ENCODE assay signal across 12 cellular contexts in the genomic region with DNA sequence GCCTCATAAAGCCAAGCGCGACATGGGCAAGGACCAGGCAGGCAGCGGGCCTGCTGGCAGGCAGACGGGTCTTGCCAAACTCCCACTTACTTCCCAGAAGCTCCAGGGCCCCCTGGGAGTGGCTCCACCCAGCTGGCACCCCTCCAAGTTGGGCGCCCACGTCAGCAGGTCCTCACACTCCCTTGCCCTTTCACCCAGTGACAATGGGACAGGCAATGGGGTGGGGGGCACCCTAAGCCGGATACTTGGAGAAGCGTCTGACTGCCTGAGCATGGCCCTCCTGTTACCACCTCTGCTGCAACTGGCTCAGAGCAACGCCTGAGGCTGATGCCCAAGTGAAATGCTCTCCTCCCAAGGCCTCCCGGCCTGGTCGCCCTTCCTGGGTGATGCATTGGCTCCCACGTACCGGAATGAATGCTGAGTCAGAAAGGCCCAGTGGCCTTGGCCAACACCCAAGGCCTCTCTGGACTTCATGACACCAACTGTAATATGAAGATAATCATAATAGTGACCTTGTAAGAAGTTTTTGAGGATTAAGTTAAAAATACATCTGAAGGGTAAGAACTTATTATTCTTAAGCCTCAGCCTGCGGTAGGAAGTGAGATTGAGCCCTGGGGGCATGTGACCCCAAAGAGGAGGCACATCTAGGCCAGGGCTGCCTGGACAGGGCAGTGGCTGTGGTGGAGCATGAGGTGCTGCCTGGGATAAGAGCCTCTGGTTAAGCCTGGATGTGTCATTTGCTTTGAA. TPM values are rescaled to one million over a fixed set of nuclear protein-coding genes. Genes with fewer than 3 reads are reported as not detected.
DNase-seq lines count a peak whose midpoint lies in the region; ATAC-seq and TF ChIP-seq lines count a peak whose summit lies in the region.
"Had no signal": no experiment of that assay in that cellular context is flagged by ENCODE, and none has a peak within 500 bp of the region (broad histone marks: within the 10 kb centered on the region; RNA-seq: fewer than 3 reads in every experiment).

No MANE protein-coding gene starts in this region.

- H4K20me1 ChIP-seq in OCI-LY7 (ENCODE audit: insufficient read depth, low read length), result no peaks in the 10 kb centered on the region

- intact Hi-C loops in psoas muscle (cut with DNase I) (no loop called here), OCI-LY7 (cut with micrococcal nuclease; ENCODE audit: unreplicated experiment) (no loop called here)

- ATAC-seq in psoas muscle (peak; percentile 62 to 72 (median 64)), HG03139 (IDR thresholded peaks at IDR 0.05; ENCODE audit: unreplicated experiment) (no peak), HG03280 (IDR thresholded peaks at IDR 0.05; ENCODE audit: unreplicated experiment) (no peak)
- ATAC-seq: natural killer cell had no signal

- POLR2A ChIA-PET in OCI-LY7 (lab: Charles Lee), result no interaction called here

- H3K36me3 ChIP-seq in psoas muscle (ENCODE audit: insufficient read depth in 1 of 2, low read depth in 1 of 2) (no peaks in the 10 kb centered on the region), OCI-LY7 (ENCODE audit: insufficient read depth, low read length) (no peaks in the 10 kb centered on the region)

- H3K9me2 ChIP-seq in OCI-LY7 (ENCODE audit: insufficient read depth, low read length), result no peaks in the 10 kb centered on the region

- DNase-seq in Caki2 (ENCODE audit: low read depth) (peak; percentile 93), SHP77 treated with DMSO at 0.1 percent for 48 hours (lab: John Stamatoyannopoulos, UW) (peak; percentile 40), fibroblast of the conjunctiva (ENCODE audit: low read depth) (peak; percentile 72), psoas muscle (peak; percentile 78 to 81), OCI-LY7 (ENCODE audit: low spot score) (no peak), HuH-7 (ENCODE audit: low spot score) (no peak)
- DNase-seq: activated naive CD8-positive, alpha-beta T cell treated with anti-CD3 and anti-CD28 coated beads, Interleukin-2, amount 10 ng/mL, durations not matched to agents 7 days and 5 days; GF-D8; natural killer cell; trophoblast cell had no signal

- no peak for TF ChIP-seq CTCF in psoas muscle (IDR thresholded peaks at IDR 0.05)
- no peak for TF ChIP-seq CTCF in OCI-LY7 (conservative IDR thresholded peaks at IDR 0.05; ENCODE audit: low read length)

- peak overlapping the region; percentile 75 for H3K27ac ChIP-seq in psoas muscle
- H3K27ac ChIP-seq in OCI-LY7 (ENCODE audit: low read depth, low read length, poor library complexity, severe bottlenecking), result no peak overlapping the region

- no peaks in the 10 kb centered on the region for H3K27me3 ChIP-seq in psoas muscle (ENCODE audit: insufficient read depth in 3 of 3, low read length in 2 of 3)

- in situ Hi-C loops in Caki2 (cut with HindIII; ENCODE audit: low pct_unique_long_range_greater_than_20kb, low sequenced_read_pairs), result no loop called here

- no peak overlapping the region for H3K4me3 ChIP-seq in psoas muscle
- H3K4me3 ChIP-seq in OCI-LY7 (ENCODE audit: low read depth, low read length, poor library complexity, severe bottlenecking), result no peak overlapping the region

- H3K4me1 ChIP-seq in psoas muscle, result peaks cover 37% of the 10 kb centered on the region
- no peaks in the 10 kb centered on the region for H3K4me1 ChIP-seq in OCI-LY7 (ENCODE audit: insufficient read depth, low read length, poor library complexity, severe bottlenecking)

- H3K9me3 ChIP-seq in psoas muscle (no peaks in the 10 kb centered on the region), OCI-LY7 (ENCODE audit: low read length) (no peaks in the 10 kb centered on the region)

- no peak overlapping the region for H3K4me2 ChIP-seq in OCI-LY7 (ENCODE audit: low read length)

- 30 to 45% (median 38%) methylated on average over 14 of the region's 14 CpGs for WGBS in psoas muscle, 3 donors

- CTCF ChIA-PET in OCI-LY7 (lab: Charles Lee; ENCODE audit: unreplicated experiment), result no interaction called here

- no peak overlapping the region for H2AFZ ChIP-seq in OCI-LY7 (ENCODE audit: low read length)

- no peaks in the 10 kb centered on the region for H3K79me2 ChIP-seq in OCI-LY7 (ENCODE audit: insufficient read depth, low read depth, low read length)

- no TSS peak for BruUV-seq in OCI-LY7 (replicated peaks; lab: Mats Ljungman, UMichigan)

RNA-seq across cellular contexts. Expression of gene KCNK3, which starts 31.7 kb away (rescaled TPM):
- 28.4 and 55.4 TPM in 2 replicates for total RNA-seq in Caki2 (2014; rRNA removed; shearing (Covaris generic); ENCODE audit: low replicate concordance)
- total RNA-seq in psoas muscle, result 1 to 10 TPM in 1 of 4 donors, under 1 TPM in 3; 0.06 to 1.3 (median 0.13) TPM
- 1 to 10 TPM in 1 of 3 donors, under 1 TPM in 2; 0.13 to 2.3 (median 0.70) TPM for polyA plus RNA-seq in psoas muscle
- total RNA-seq in OCI-LY7 (2014; rRNA removed; shearing (Covaris generic)), result not detected in 2 replicates
- not detected in 2 replicates for total RNA-seq in OCI-LY7 (2022)
- total RNA-seq: activated naive CD8-positive, alpha-beta T cell treated with anti-CD3 and anti-CD28 coated beads, Interleukin-2, amount 10 ng/mL, durations not matched to agents 7 days and 5 days; natural killer cell had no signal

RNA-seq across cellular contexts. Expression of gene SLC35F6, which starts 39.9 kb away (rescaled TPM):
- 59.5 and 61.8 TPM in 2 replicates for total RNA-seq in Caki2 (2014; rRNA removed; shearing (Covaris generic); ENCODE audit: low replicate concordance)
- total RNA-seq in psoas muscle, result 10 to 100 TPM; 15.0 to 32.5 (median 24.4) TPM
- polyA plus RNA-seq in psoas muscle, result 10 to 100 TPM; 14.8 to 40.2 (median 25.1) TPM
- total RNA-seq in OCI-LY7 (2014; rRNA removed; shearing (Covaris generic)), result 10.4 and 10.6 TPM in 2 replicates
- 12.9 and 15.0 TPM in 2 replicates for total RNA-seq in OCI-LY7 (2022)

Comparison
In these comparisons a context has a peak if more than half of its experiments do, and no peak if none do; other contexts are left out.
1. DNase-seq: peak in Caki2 (single experiment), SHP77 treated with DMSO at 0.1 percent for 48 hours (single experiment), fibroblast of the conjunctiva (single experiment) and psoas muscle (2 of 2); none in OCI-LY7 (single experiment) and HuH-7 (single experiment).
2. ATAC-seq: peak in psoas muscle (4 of 4); none in HG03139 (single experiment) and HG03280 (single experiment).
3. RNA of gene KCNK3, which starts 31.7 kb away (total RNA-seq): 28.4 to 55.4 TPM in Caki2; 0.06 to 1.3 TPM in psoas muscle and not detected in OCI-LY7; every median in the first group is over 10 times any median in the second.